31 cellular contexts compared by ENCODE assay signal in the genomic region with DNA sequence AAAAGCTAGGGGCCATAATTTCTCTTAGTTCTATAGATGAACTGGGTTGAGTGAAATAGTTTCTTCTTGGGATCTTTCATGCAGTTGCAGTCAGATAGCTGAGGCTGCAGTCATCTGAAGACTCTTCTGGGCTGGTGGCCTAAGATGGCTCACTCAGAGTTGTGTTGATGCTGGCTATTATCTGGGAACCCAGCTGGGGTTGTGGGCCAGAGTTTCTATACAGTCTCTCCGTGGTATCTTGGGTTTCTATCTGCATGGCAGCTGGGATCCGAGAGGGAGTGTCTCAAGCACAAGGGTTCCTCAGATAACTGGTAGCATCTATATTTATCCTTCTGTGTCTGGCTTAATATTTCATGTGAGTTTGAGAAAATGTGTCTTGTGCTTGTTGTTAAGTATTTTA. TPM values are rescaled to one million over a fixed set of nuclear protein-coding genes. Genes with fewer than 3 reads are reported as not detected.
"Had no signal": no experiment of that assay in that cellular context is flagged by ENCODE, and none has a peak within 500 bp of the region (broad histone marks: within the 10 kb centered on the region; RNA-seq: fewer than 3 reads in every experiment).

No MANE protein-coding gene starts in this region.

- DNase-seq: activated CD4-positive, alpha-beta T cell treated with anti-CD3 and anti-CD28 coated beads, Interleukin-2, amount 10 ng/mL, durations not matched to agents 24 days and 14 days; activated CD4-positive, alpha-beta T cell treated with anti-CD3 and anti-CD28 coated beads, Interleukin-2, amount 50 U/mL, for 4 hours; activated CD8-positive, alpha-beta T cell treated with anti-CD3 and anti-CD28 coated beads for 36 hours; activated gamma-delta T cell; activated naive CD4-positive, alpha-beta T cell treated with Interleukin-2 at 50 U/mL for 16 hours; activated naive CD8-positive, alpha-beta T cell treated with anti-CD3 and anti-CD28 coated beads, Interleukin-2, amount 10 ng/mL, durations not matched to agents 7 days and 5 days; activated T-cell treated with anti-CD3 and anti-CD28 coated beads, Interleukin-2, amount 50 U/mL, for 24 hours; amygdala; Kasumi-1; KG1; MG63; NCI-H1048; NCI-H1105 treated with DMSO at 0.1 percent for 48 hours; NCI-H1436; NCI-H1694; NCI-H1930; NCI-H2081 treated with DMSO at 0.1 percent for 48 hours; NCI-H226; NCI-H446 treated with DMSO at 0.1 percent for 48 hours; NCI-H524; NK-92 treated with Interleukin-12 subunit alpha and Interleukin-12 subunit beta, amount 100 ng/mL, for 24 hours; SHP77; SK-N-SH had no signal

- H3K9ac ChIP-seq: SK-N-SH had no signal

- H3K4me3 ChIP-seq: ascending aorta, cardiac muscle cell, MG63, SJSA1 had no signal

- H3K9me3 ChIP-seq: ascending aorta, MG63, SJSA1, SK-N-SH had no signal

- H3K36me3 ChIP-seq: ascending aorta, cardiac muscle cell, MG63, SJSA1 had no signal

- H3K4me2 ChIP-seq: SK-N-SH had no signal

- H3K4me1 ChIP-seq: ascending aorta, SJSA1 had no signal

- H3K27me3 ChIP-seq: ascending aorta had no signal

- H3K27ac ChIP-seq: ascending aorta, cardiac muscle cell, SJSA1 had no signal

- ATAC-seq: activated CD8-positive, alpha-beta T cell treated with anti-CD3 and anti-CD28 coated beads for 36 hours; Panc1 had no signal

RNA-seq across cellular contexts. Expression of a gene that starts 21.1 kb away (rescaled TPM):
- total RNA-seq: activated CD4-positive, alpha-beta T cell treated with anti-CD3 and anti-CD28 coated beads, Interleukin-2, amount 10 ng/mL, durations not matched to agents 24 days and 14 days; activated CD8-positive, alpha-beta memory T cell treated with anti-CD3 and anti-CD28 coated beads for 36 hours; activated CD8-positive, alpha-beta T cell treated with anti-CD3 and anti-CD28 coated beads for 36 hours; activated naive CD8-positive, alpha-beta T cell treated with anti-CD3 and anti-CD28 coated beads, Interleukin-2, amount 10 ng/mL, durations not matched to agents 7 days and 5 days; activated T-helper 2 cell treated with anti-CD3 and anti-CD28 coated beads, Interferon-gamma antibody, Interleukin-2, Interleukin-4, amounts not matched to agents 10 μg/mL and 5 μg/mL and 100 μg/mL, durations not matched to agents 14 hours and 24 hours and 36 hours; cardiac muscle cell; OCI-LY7; RPMI7951 had no signal
- polyA plus RNA-seq: cardiac muscle cell, SK-N-SH had no signal
